Comparison of ENCODE assay signal across 12 cellular contexts in genomic region chr17:18466250-18466983, GRCh38. TPM values are rescaled to one million over a fixed set of nuclear protein-coding genes. Genes with fewer than 3 reads are reported as not detected.
DNase-seq lines count a peak whose midpoint lies in the region; ATAC-seq, FAIRE-seq and TF ChIP-seq lines count a peak whose summit lies in the region.
"Not testable (repeated sequence)": the region's sequence is repeated elsewhere in the genome, so short reads cannot be mapped to it uniquely, and the experiment has no call there.
"Had no signal": no experiment of that assay in that cellular context is flagged by ENCODE, and none has a peak within 500 bp of the region (broad histone marks: within the 10 kb centered on the region; RNA-seq: fewer than 3 reads in every experiment).

No MANE protein-coding gene starts in this region.

- 43 to 47% methylated on average over 4 to 6 of the region's 6 CpGs for WGBS in esophagus, 2 donors

- not testable (repeated sequence) for H3K9me3 Mint-ChIP-seq in natural killer cell

- not testable (repeated sequence) for H3K27me3 ChIP-seq in bronchial epithelial cell (ENCODE audit: control insufficient read depth, insufficient read depth, low read length); esophagus (ENCODE audit: control insufficient read depth in 1 of 2, insufficient read depth in 2 of 2, low read length in 2 of 2); vagina

- intact Hi-C loops in natural killer cell (cut with micrococcal nuclease); vagina (cut with DNase I): not testable (repeated sequence)

- peak; percentile 89 for ATAC-seq in left lobe of liver
- ATAC-seq in natural killer cell, result not testable (repeated sequence)

- H3K27ac Mint-ChIP-seq in natural killer cell, result peak overlapping the region; percentile 40 to 46

- not testable (repeated sequence) for H3K9me3 ChIP-seq in esophagus (ENCODE audit: control insufficient read depth in 2 of 2, insufficient read depth in 1 of 2, low read depth in 1 of 2, low read length in 1 of 2); vagina

- in situ Hi-C loops in G401 (cut with HindIII; ENCODE audit: low sequenced_read_pairs), result not testable (repeated sequence)

- not testable (repeated sequence) for H3K27me3 Mint-ChIP-seq in natural killer cell (ENCODE audit: low read depth in 2 of 2)

- H3K4me3 ChIP-seq in bronchial epithelial cell (ENCODE audit: low read depth, low read length); esophagus (ENCODE audit: low read depth in 1 of 2, low read length in 2 of 2); vagina: not testable (repeated sequence)

- H3K36me3 Mint-ChIP-seq in natural killer cell, result not testable (repeated sequence)

- TF ChIP-seq CTCF in bronchial epithelial cell (IDR thresholded peaks at IDR 0.05; ENCODE audit: insufficient read depth, low read length, severe bottlenecking); natural killer cell (IDR thresholded peaks at IDR 0.05); vagina (IDR thresholded peaks at IDR 0.05): not testable (repeated sequence)

- not testable (repeated sequence) for TF ChIP-seq POLR2A in vagina (IDR thresholded peaks at IDR 0.05)

- peak; percentile 64 for DNase-seq in G401 (ENCODE audit: low spot score)
- not testable (repeated sequence) for DNase-seq in HTR-8/SVneo (ENCODE audit: insufficient read length, low spot score); bronchial epithelial cell (ENCODE audit: low read depth); left lobe of liver (ENCODE audit: low spot score); natural killer cell
- peak; percentile 0 for DNase-seq in islet precursor cell
- peak; percentile 20 to 31 for DNase-seq in vagina (ENCODE audit: extremely low spot score in 2 of 2)

- not testable (repeated sequence) for H3K4me1 ChIP-seq in esophagus (ENCODE audit: control insufficient read depth in 2 of 2, insufficient read depth in 2 of 2, low read length in 1 of 2); vagina

- not testable (repeated sequence) for H3K4me1 Mint-ChIP-seq in natural killer cell

- H3K36me3 ChIP-seq in bronchial epithelial cell (ENCODE audit: control insufficient read depth, insufficient read depth, low read length); esophagus (ENCODE audit: control insufficient read depth in 2 of 2, insufficient read depth in 2 of 2, low read length in 1 of 2); vagina: not testable (repeated sequence)

- not testable (repeated sequence) for H3K4me3 Mint-ChIP-seq in natural killer cell

- FAIRE-seq in HTR-8/SVneo (lab: Jason Lieb, UNC) (peak; percentile 97), bronchial epithelial cell (lab: Jason Lieb, UNC) (peak; percentile 98)

- H3K27ac ChIP-seq in esophagus (ENCODE audit: low read depth in 2 of 2, low read length in 1 of 2), result peak overlapping the region; percentile 77 to 89
- not testable (repeated sequence) for H3K27ac ChIP-seq in vagina

RNA-seq across cellular contexts. Expression of gene LGALS9C, which starts 10.2 kb away (rescaled TPM):
- total RNA-seq in G401 (2014; rRNA removed; shearing (Covaris generic)), result not detected in 2 replicates
- 0.38 TPM in 1 of 2 replicates, not detected in the other for total RNA-seq in bronchial epithelial cell
- polyA plus RNA-seq in esophagus, result 10 to 100 TPM; 13.4 to 28.2 TPM
- 0.18 TPM for total RNA-seq in left lobe of liver
- total RNA-seq in natural killer cell, result 100 to 1,000 TPM in 1 of 3 donors, 10 to 100 TPM in 2; 42.1 to 118 (median 56.8) TPM
- total RNA-seq in vagina, result 1.2 TPM
- total RNA-seq: Caco-2; CD4-positive, CD25-positive, alpha-beta regulatory T cell; H7 had no signal
- polyA plus RNA-seq: AG04450 had no signal

Comparison
In these comparisons a context has a peak if more than half of its experiments do, and no peak if none do; other contexts are left out.
1. RNA of gene LGALS9C, which starts 10.2 kb away (total RNA-seq): 42.1 to 118 TPM in natural killer cell; 1.2 TPM in vagina (single experiment), 0.18 TPM in left lobe of liver (single experiment), not detected in G401 and 0.38 TPM in bronchial epithelial cell; every median in the first group is over 10 times any median in the second.